In the genomic region with DNA sequence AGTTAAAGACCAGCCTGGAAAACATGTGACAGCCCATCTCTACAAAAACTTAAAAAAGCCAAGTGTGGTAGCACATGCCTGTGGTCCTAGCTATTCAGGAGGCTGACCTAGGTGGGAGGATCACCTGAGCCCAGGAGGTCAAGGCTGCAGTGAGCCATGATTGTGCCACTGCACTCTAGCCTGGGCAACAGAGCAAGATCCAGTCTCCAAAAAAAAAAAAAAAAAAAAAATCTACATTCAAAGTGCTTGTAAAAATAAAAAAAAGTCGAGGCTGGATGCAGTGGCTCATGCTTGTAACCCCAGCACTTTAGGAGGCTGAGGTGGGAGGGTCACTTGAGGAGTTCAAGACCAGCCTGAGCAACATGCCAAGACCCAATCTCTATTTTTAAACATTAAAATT, we compare ENCODE assay signal across 1 cellular context.
A peak's percentile ranks its signal among the peaks of the same experiment; 100 is the strongest.
TF ChIP-seq lines count a peak whose summit lies in the region.

No MANE protein-coding gene starts in this region.

TF ChIP-seq in K562, 482 proteins besides CTCF, POLR2A, EP300 and RAD21:
- TF ChIP-seq RBM39 (optimal IDR thresholded peaks at IDR 0.05; ENCODE audit: low read depth, low read length) (no peak), XRCC5 (IDR thresholded peaks at IDR 0.05; ENCODE audit: low read depth, low read length) (no peak), MCM3 (IDR thresholded peaks at IDR 0.05) (no peak), MCM5 (IDR thresholded peaks at IDR 0.05; ENCODE audit: low read depth) (no peak), SRF (CRISPR knock-in tag; IDR thresholded peaks at IDR 0.05) (no peak), ZNF121 (CRISPR knock-in tag; conservative IDR thresholded peaks at IDR 0.05) (peak; percentile 53)
- TF ChIP-seq, protein P1, sequence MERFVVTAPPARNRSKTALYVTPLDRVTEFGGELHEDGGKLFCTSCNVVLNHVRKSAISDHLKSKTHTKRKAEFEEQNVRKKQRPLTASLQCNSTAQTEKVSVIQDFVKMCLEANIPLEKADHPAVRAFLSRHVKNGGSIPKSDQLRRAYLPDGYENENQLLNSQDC (CRISPR knock-in tag; IDR thresholded peaks at IDR 0.05) = no peak
